17 cellular contexts compared by ENCODE assay signal in genomic region chr3:71453319-71453718, GRCh38.
DNase-seq lines count a peak whose midpoint lies in the region; ATAC-seq and TF ChIP-seq lines count a peak whose summit lies in the region.
"Had no signal": no experiment of that assay in that cellular context is flagged by ENCODE, and none has a peak within 500 bp of the region (broad histone marks: within the 10 kb centered on the region; RNA-seq: fewer than 3 reads in every experiment).

No MANE protein-coding gene starts in this region.

- H3K4me3 ChIP-seq in PC-3 (ENCODE audit: low read length) (no peak overlapping the region), esophagus muscularis mucosa (no peak overlapping the region), tibial nerve (no peak overlapping the region)
- H3K4me3 ChIP-seq: colonic mucosa, gastrocnemius medialis, psoas muscle, SJCRH30, vagina had no signal

- H3K4me1 ChIP-seq in PC-3 (ENCODE audit: insufficient read depth, low read length): peaks cover 41% of the 10 kb centered on the region
- peaks cover 15 to 96% (median 57%) of the 10 kb centered on the region in 4 donors for H3K4me1 ChIP-seq in esophagus muscularis mucosa
- peaks cover 0 to 36% (median 10%) of the 10 kb centered on the region in 4 donors for H3K4me1 ChIP-seq in tibial nerve
- H3K4me1 ChIP-seq: SJCRH30 had no signal

- ATAC-seq in activated naive CD4-positive, alpha-beta T cell treated with anti-CD3 and anti-CD28 coated beads, Interleukin-2, amount 50 U/mL, for 72 hours: no peak
- ATAC-seq in PC-3: no peak
- no peak for ATAC-seq in stimulated activated naive B cell treated with anti-CD40 and anti-IgM and Interleukin-4, amounts not matched to agents 10 μg/mL and 1 μg/mL and 100 μg/mL, for 72 hours (replicated peaks)
- ATAC-seq: gastrocnemius medialis, psoas muscle had no signal

- H3K27ac Mint-ChIP-seq in activated naive CD4-positive, alpha-beta T cell treated with anti-CD3 and anti-CD28 coated beads, Interleukin-2, amount 10 ng/mL, durations not matched to agents 7 days and 5 days: peak overlapping the region; percentile 97
- H3K27ac Mint-ChIP-seq in activated naive CD4-positive, alpha-beta T cell treated with anti-CD3 and anti-CD28 coated beads, Interleukin-2, amount 50 U/mL, for 72 hours: peak overlapping the region in 1 of 2 donors; percentile 96
- H3K27ac Mint-ChIP-seq in stimulated activated naive B cell treated with anti-CD40 and anti-IgM and Interleukin-4, amounts not matched to agents 10 μg/mL and 1 μg/mL and 100 μg/mL, for 72 hours: peak overlapping the region; percentile 10

- H3K27me3 Mint-ChIP-seq in activated naive CD4-positive, alpha-beta T cell treated with anti-CD3 and anti-CD28 coated beads, Interleukin-2, amount 10 ng/mL, durations not matched to agents 7 days and 5 days: no peaks in the 10 kb centered on the region
- no peaks in the 10 kb centered on the region for H3K27me3 Mint-ChIP-seq in stimulated activated naive B cell treated with anti-CD40 and anti-IgM and Interleukin-4, amounts not matched to agents 10 μg/mL and 1 μg/mL and 100 μg/mL, for 72 hours

- TF ChIP-seq CTCF in PC-3 (conservative IDR thresholded peaks at IDR 0.05; ENCODE audit: low read depth, low read length) (no peak), esophagus muscularis mucosa (IDR thresholded peaks at IDR 0.05) (no peak), GM20000 (IDR thresholded peaks at IDR 0.05; ENCODE audit: extremely low read depth, missing control alignments) (no peak), tibial nerve (IDR thresholded peaks at IDR 0.05) (no peak)

- H2AFZ ChIP-seq in PC-3 (ENCODE audit: low read length): no peak overlapping the region

- no peaks in the 10 kb centered on the region for H3K9me3 Mint-ChIP-seq in activated naive CD4-positive, alpha-beta T cell treated with anti-CD3 and anti-CD28 coated beads, Interleukin-2, amount 10 ng/mL, durations not matched to agents 7 days and 5 days
- H3K9me3 Mint-ChIP-seq in activated naive CD4-positive, alpha-beta T cell treated with anti-CD3 and anti-CD28 coated beads, Interleukin-2, amount 50 U/mL, for 72 hours: no peaks in the 10 kb centered on the region
- no peaks in the 10 kb centered on the region for H3K9me3 Mint-ChIP-seq in stimulated activated naive B cell treated with anti-CD40 and anti-IgM and Interleukin-4, amounts not matched to agents 10 μg/mL and 1 μg/mL and 100 μg/mL, for 72 hours
- H3K9me3 Mint-ChIP-seq: IgD-negative memory B cell had no signal

- POLR2A ChIA-PET in PC-3 (lab: Charles Lee; ENCODE audit: unreplicated experiment): no interaction called here

- no peaks in the 10 kb centered on the region for H3K27me3 ChIP-seq in PC-3 (ENCODE audit: low read length)
- H3K27me3 ChIP-seq in esophagus muscularis mucosa: no peaks in the 10 kb centered on the region
- no peaks in the 10 kb centered on the region for H3K27me3 ChIP-seq in tibial nerve
- H3K27me3 ChIP-seq: colonic mucosa, gastrocnemius medialis, SJCRH30, vagina had no signal

- CTCF ChIA-PET in activated naive CD4-positive, alpha-beta T cell treated with anti-CD3 and anti-CD28 coated beads, Interleukin-2, amount 10 ng/mL, durations not matched to agents 7 days and 5 days (lab: Charles Lee): interaction anchor here (1.0 kb wide), 1 partner anchor 65 kb away, joined by 3 read pairs; no protein-coding TSS in a partner anchor
- CTCF ChIA-PET in PC-3 (lab: Charles Lee): no interaction called here

- no peaks in the 10 kb centered on the region for H3K79me2 ChIP-seq in PC-3 (ENCODE audit: low read length)

- H3K27ac ChIP-seq in PC-3 (ENCODE audit: low read length) (no peak overlapping the region), esophagus muscularis mucosa (replicated peaks in 1 of 4) (no peak overlapping the region), tibial nerve (no peak overlapping the region)
- H3K27ac ChIP-seq: colonic mucosa, gastrocnemius medialis, psoas muscle, SJCRH30, vagina had no signal

- H3K9me3 ChIP-seq in PC-3 (ENCODE audit: low read length): no peaks in the 10 kb centered on the region
- H3K9me3 ChIP-seq in esophagus muscularis mucosa: no peaks in the 10 kb centered on the region
- no peaks in the 10 kb centered on the region for H3K9me3 ChIP-seq in tibial nerve
- H3K9me3 ChIP-seq: colonic mucosa, gastrocnemius medialis, psoas muscle, SJCRH30, vagina had no signal

- no peak overlapping the region for H3K9ac ChIP-seq in PC-3 (ENCODE audit: low read length)

- H3K36me3 ChIP-seq in PC-3 (ENCODE audit: low read depth, low read length): no peaks in the 10 kb centered on the region
- H3K36me3 ChIP-seq in esophagus muscularis mucosa: no peaks in the 10 kb centered on the region
- no peaks in the 10 kb centered on the region for H3K36me3 ChIP-seq in tibial nerve
- H3K36me3 ChIP-seq: colonic mucosa, gastrocnemius medialis, SJCRH30, vagina had no signal

- TF ChIP-seq POLR2A in esophagus muscularis mucosa (IDR thresholded peaks at IDR 0.05; ENCODE audit: low read depth) (no peak), tibial nerve (IDR thresholded peaks at IDR 0.05) (no peak)

- peaks cover 11% of the 10 kb centered on the region for H3K36me3 Mint-ChIP-seq in activated naive CD4-positive, alpha-beta T cell treated with anti-CD3 and anti-CD28 coated beads, Interleukin-2, amount 10 ng/mL, durations not matched to agents 7 days and 5 days
- peaks cover 0 to 13% of the 10 kb centered on the region in 2 donors for H3K36me3 Mint-ChIP-seq in activated naive CD4-positive, alpha-beta T cell treated with anti-CD3 and anti-CD28 coated beads, Interleukin-2, amount 50 U/mL, for 72 hours
- H3K36me3 Mint-ChIP-seq in stimulated activated naive B cell treated with anti-CD40 and anti-IgM and Interleukin-4, amounts not matched to agents 10 μg/mL and 1 μg/mL and 100 μg/mL, for 72 hours: no peaks in the 10 kb centered on the region
- H3K36me3 Mint-ChIP-seq: IgD-negative memory B cell had no signal

- H3F3A ChIP-seq in PC-3 (ENCODE audit: low read length, unreplicated experiment): no peaks in the 10 kb centered on the region

- TF ChIP-seq EP300 in esophagus muscularis mucosa (IDR thresholded peaks at IDR 0.05) (no peak), tibial nerve (IDR thresholded peaks at IDR 0.05) (no peak)

- H3K4me3 Mint-ChIP-seq in activated naive CD4-positive, alpha-beta T cell treated with anti-CD3 and anti-CD28 coated beads, Interleukin-2, amount 10 ng/mL, durations not matched to agents 7 days and 5 days: no peak overlapping the region
- no peak overlapping the region for H3K4me3 Mint-ChIP-seq in stimulated activated naive B cell treated with anti-CD40 and anti-IgM and Interleukin-4, amounts not matched to agents 10 μg/mL and 1 μg/mL and 100 μg/mL, for 72 hours

- 94% methylated on average over 3 of the region's 3 CpGs for WGBS in esophagus muscularis mucosa
- WGBS in tibial nerve, 2 donors: 80 to 83% methylated on average over 3 of the region's 3 CpGs

- intact Hi-C loops in PC-3 (cut with micrococcal nuclease) (no loop called here), esophagus muscularis mucosa (cut with DNase I) (no loop called here)

- H3K4me2 ChIP-seq in PC-3 (ENCODE audit: low read length): peak overlapping the region; percentile 58

- no peaks in the 10 kb centered on the region for H3K9me2 ChIP-seq in PC-3 (replicated peaks; ENCODE audit: low read length)

- no peak for DNase-seq in activated naive CD4-positive, alpha-beta T cell treated with anti-CD3 and anti-CD28 coated beads, Interleukin-2, amount 10 ng/mL, durations not matched to agents 7 days and 5 days
- no peak for DNase-seq in activated naive CD4-positive, alpha-beta T cell treated with anti-CD3 and anti-CD28 coated beads, Interleukin-2, amount 50 U/mL, for 72 hours (ENCODE audit: low spot score in 2 of 2)
- DNase-seq in PC-3 (no peak), esophagus muscularis mucosa (ENCODE audit: extremely low spot score) (peak; percentile 72), NCI-H2196 treated with DMSO at 0.1 percent for 48 hours (lab: John Stamatoyannopoulos, UW; ENCODE audit: unreplicated experiment) (no peak), GM20000 (ENCODE audit: low spot score) (no peak), tibial nerve (ENCODE audit: low spot score in 2 of 2) (no peak)
- no peak for DNase-seq in stimulated activated naive B cell treated with anti-CD40 and anti-IgM and Interleukin-4, amounts not matched to agents 10 μg/mL and 1 μg/mL and 100 μg/mL, for 72 hours
- DNase-seq: Calu3, gastrocnemius medialis, NCI-H2029 treated with DMSO at 0.1 percent for 48 hours, NCI-H510A treated with DMSO at 0.1 percent for 48 hours, psoas muscle, SJCRH30 had no signal

- no TSS peak for BruUV-seq in PC-3 (replicated peaks; lab: Mats Ljungman, UMichigan)

- peaks cover 98% of the 10 kb centered on the region for H3K4me1 Mint-ChIP-seq in activated naive CD4-positive, alpha-beta T cell treated with anti-CD3 and anti-CD28 coated beads, Interleukin-2, amount 10 ng/mL, durations not matched to agents 7 days and 5 days
- peaks cover 54 to 86% of the 10 kb centered on the region in 2 donors for H3K4me1 Mint-ChIP-seq in stimulated activated naive B cell treated with anti-CD40 and anti-IgM and Interleukin-4, amounts not matched to agents 10 μg/mL and 1 μg/mL and 100 μg/mL, for 72 hours

- H4K20me1 ChIP-seq in PC-3 (ENCODE audit: low read length): no peaks in the 10 kb centered on the region
